ENCODE assay signal across 12 cellular contexts in the genomic region with DNA sequence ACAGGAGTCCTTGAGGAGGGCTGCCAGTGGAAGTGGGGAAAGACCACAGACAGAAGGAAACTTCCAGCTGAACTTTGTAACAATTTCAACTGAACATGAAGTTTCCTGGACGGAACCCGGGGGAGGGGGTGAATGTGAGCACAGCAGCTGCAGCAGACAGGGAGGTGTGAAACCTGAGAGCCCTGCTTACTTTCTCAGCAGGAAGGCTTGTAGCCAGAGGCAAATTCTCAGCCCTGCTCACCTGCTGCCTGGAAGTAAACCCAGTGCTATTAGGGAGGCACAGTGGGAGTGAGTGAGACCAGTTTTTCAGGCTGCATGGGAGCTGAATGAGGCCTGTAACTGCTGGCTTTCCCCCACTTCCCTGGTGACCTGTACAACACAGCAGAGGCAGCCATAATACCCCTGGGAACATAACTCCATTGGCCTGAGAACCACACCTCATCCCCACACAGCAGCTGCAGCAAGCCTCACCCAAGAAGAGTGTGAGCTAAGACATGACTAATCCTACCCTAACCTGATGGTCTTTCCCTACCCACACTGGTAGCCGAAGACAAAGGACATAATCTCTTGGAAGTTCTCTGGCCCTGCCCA. TPM values are rescaled to one million over a fixed set of nuclear protein-coding genes. Genes with fewer than 3 reads are reported as not detected.
DNase-seq lines count a peak whose midpoint lies in the region; ATAC-seq and TF ChIP-seq lines count a peak whose summit lies in the region.
"Had no signal": no experiment of that assay in that cellular context is flagged by ENCODE, and none has a peak within 500 bp of the region (broad histone marks: within the 10 kb centered on the region; RNA-seq: fewer than 3 reads in every experiment).

No MANE protein-coding gene starts in this region.

- peak overlapping the region; percentile 65 for H3K9ac ChIP-seq in HUES64 (ENCODE audit: low read depth, low read length)
- H3K9ac ChIP-seq in iPS-15b (ENCODE audit: low read depth, low read length) = no peak overlapping the region

- WGBS in HUES64 = 44% methylated on average over 3 of the region's 3 CpGs

- H3K27ac ChIP-seq in HUES64 (ENCODE audit: low read depth, low read length) (peak overlapping the region; percentile 85), caudate nucleus (ENCODE audit: low read depth, low read length) (no peak overlapping the region), coronary artery (no peak overlapping the region), ascending aorta (no peak overlapping the region)

- intact Hi-C loops in ascending aorta (cut with DNase I) = no loop called here

- H3K27me3 ChIP-seq in HUES64 (ENCODE audit: insufficient read depth, low read length) (no peaks in the 10 kb centered on the region), iPS-15b (ENCODE audit: control insufficient read depth, insufficient read depth, low read length) (no peaks in the 10 kb centered on the region), ascending aorta (no peaks in the 10 kb centered on the region)

- no peak for ATAC-seq in GM21423 (IDR thresholded peaks at IDR 0.05; ENCODE audit: unreplicated experiment)

- H3K36me3 ChIP-seq in HUES64 (ENCODE audit: insufficient read depth, low read length) (peaks cover 5% of the 10 kb centered on the region; the same call in 1 of the 2 replicates), iPS-15b (ENCODE audit: control insufficient read depth, insufficient read depth, low read length) (no peaks in the 10 kb centered on the region), ascending aorta (no peaks in the 10 kb centered on the region)

- H3K4me1 ChIP-seq in HUES64 (ENCODE audit: insufficient read depth, low read length) (peaks cover 17% of the 10 kb centered on the region), iPS-15b (ENCODE audit: control insufficient read depth, insufficient read depth, low read length) (peaks cover 3% of the 10 kb centered on the region), ascending aorta (no peaks in the 10 kb centered on the region)

- H3K9me3 ChIP-seq in HUES64 (ENCODE audit: insufficient read depth, low read depth, low read length) = peaks cover 21% of the 10 kb centered on the region
- no peaks in the 10 kb centered on the region for H3K9me3 ChIP-seq in iPS-15b (ENCODE audit: control insufficient read depth, insufficient read depth, low read length)
- H3K9me3 ChIP-seq in ascending aorta = no peaks in the 10 kb centered on the region

- H3K4me3 ChIP-seq in HUES64 (ENCODE audit: low read length) (peak overlapping the region; percentile 42), iPS-15b (ENCODE audit: low read depth, low read length) (peak overlapping the region; percentile 4), coronary artery (no peak overlapping the region), ascending aorta (no peak overlapping the region)

- TF ChIP-seq CTCF in coronary artery (IDR thresholded peaks at IDR 0.05) (no peak), ascending aorta (IDR thresholded peaks at IDR 0.05) (no peak)

- DNase-seq in COR-L47 (lab: John Stamatoyannopoulos, UW) (peak; percentile 98), NCI-H748 treated with DMSO at 0.1 percent for 48 hours (lab: John Stamatoyannopoulos, UW) (peak; percentile 97), caudate nucleus (lab: John Stamatoyannopoulos, UW) (no peak), coronary artery (ENCODE audit: low spot score) (no peak), ascending aorta (ENCODE audit: low spot score in 2 of 2) (no peak)
- DNase-seq: amygdala, glutamatergic neuron had no signal

RNA-seq across cellular contexts. Expression of gene SPRR2F, which starts 9.6 kb away (rescaled TPM):
- 0.35 TPM for polyA plus RNA-seq in HUES64 (2013, experiment 1 of 2)
- 0.51 TPM for polyA plus RNA-seq in HUES64 (2013, experiment 2 of 2)
- not detected for total RNA-seq in ascending aorta
- total RNA-seq: NCI-H460, osteoblast had no signal

RNA-seq across cellular contexts. Expression of gene SPRR2G, which starts 27.8 kb away (rescaled TPM):
- not detected for polyA plus RNA-seq in HUES64 (2013, experiment 1 of 2)
- not detected for polyA plus RNA-seq in HUES64 (2013, experiment 2 of 2)
- not detected for total RNA-seq in ascending aorta
- total RNA-seq: NCI-H460, osteoblast had no signal

RNA-seq across cellular contexts. Expression of gene SPRR2E, which starts 28.6 kb away (rescaled TPM):
- not detected for polyA plus RNA-seq in HUES64 (2013, experiment 1 of 2)
- polyA plus RNA-seq in HUES64 (2013, experiment 2 of 2) = not detected
- not detected for total RNA-seq in ascending aorta
- total RNA-seq: NCI-H460, osteoblast had no signal

RNA-seq across cellular contexts. Expression of gene SPRR2B, which starts 51.5 kb away (rescaled TPM):
- not detected for polyA plus RNA-seq in HUES64 (2013, experiment 1 of 2)
- polyA plus RNA-seq in HUES64 (2013, experiment 2 of 2) = not detected
- total RNA-seq in ascending aorta = not detected
- total RNA-seq: NCI-H460, osteoblast had no signal

Comparison
In these comparisons a context has a peak if more than half of its experiments do, and no peak if none do; other contexts are left out.
1. DNase-seq: peak in COR-L47 (single experiment) and NCI-H748 treated with DMSO at 0.1 percent for 48 hours (single experiment); none in caudate nucleus (0 of 61), coronary artery (single experiment) and ascending aorta (0 of 2).
2. H3K4me3 ChIP-seq: peak in HUES64 (single experiment) and iPS-15b (single experiment); none in coronary artery (single experiment) and ascending aorta (0 of 2).